Comparison of ENCODE assay signal across 33 cellular contexts in genomic region chr19:34295103-34295502, GRCh38.
"Had no signal": no experiment of that assay in that cellular context is flagged by ENCODE, and none has a peak within 500 bp of the region (broad histone marks: within the 10 kb centered on the region; RNA-seq: fewer than 3 reads in every experiment).

No MANE protein-coding gene starts in this region.

- H3K4me1 Mint-ChIP-seq: activated B cell treated with CpG ODN at 0.5 μM for 24 hours; activated CD4-positive, alpha-beta T cell treated with anti-CD3 and anti-CD28 coated beads, Interleukin-2, amount 10 ng/mL, durations not matched to agents 24 days and 14 days; activated CD8-positive, alpha-beta memory T cell treated with anti-CD3 and anti-CD28 coated beads, Interleukin-2, amount 10 ng/mL, durations not matched to agents 7 days and 5 days; brain; central memory CD8-positive, alpha-beta T cell had no signal

- H3K36me3 Mint-ChIP-seq: activated CD8-positive, alpha-beta memory T cell treated with anti-CD3 and anti-CD28 coated beads, Interleukin-2, amount 10 ng/mL, durations not matched to agents 7 days and 5 days; activated naive CD4-positive, alpha-beta T cell treated with anti-CD3 and anti-CD28 coated beads, Interleukin-2, amount 50 U/mL, for 72 hours; activated naive CD8-positive, alpha-beta T cell treated with anti-CD3 and anti-CD28 coated beads for 36 hours had no signal

- H3K9me3 ChIP-seq: adrenal gland had no signal

- H3K4me1 ChIP-seq: adrenal gland had no signal

- FAIRE-seq: bronchial epithelial cell, TTC549 had no signal

- ATAC-seq: activated CD8-positive, alpha-beta memory T cell treated with anti-CD3 and anti-CD28 coated beads, Interleukin-2, amount 10 ng/mL, durations not matched to agents 7 days and 5 days; activated CD8-positive, alpha-beta T cell treated with anti-CD3 and anti-CD28 coated beads for 36 hours; activated naive CD4-positive, alpha-beta T cell treated with anti-CD3 and anti-CD28 coated beads, Interleukin-2, amount 50 U/mL, for 72 hours had no signal

- H3K9me3 Mint-ChIP-seq: activated B cell treated with CpG ODN at 0.5 μM for 24 hours; activated CD4-positive, alpha-beta memory T cell treated with anti-CD3 and anti-CD28 coated beads for 36 hours; activated CD4-positive, alpha-beta T cell treated with anti-CD3 and anti-CD28 coated beads, Interleukin-2, amount 10 ng/mL, durations not matched to agents 24 days and 14 days; activated CD8-positive, alpha-beta T cell treated with anti-CD3 and anti-CD28 coated beads for 36 hours; activated naive CD4-positive, alpha-beta T cell treated with anti-CD3 and anti-CD28 coated beads for 36 hours; activated naive CD4-positive, alpha-beta T cell treated with anti-CD3 and anti-CD28 coated beads, Interleukin-2, amount 50 U/mL, for 72 hours; activated naive CD8-positive, alpha-beta T cell treated with anti-CD3 and anti-CD28 coated beads for 36 hours; activated T-cell treated with anti-CD3 and anti-CD28 coated beads, Interleukin-2, amount 50 U/mL, for 24 hours; central memory CD8-positive, alpha-beta T cell; T-helper 1 cell treated with Interleukin-12 subunit alpha and Interleukin-12 subunit beta and Interleukin-4 antibody, amounts not matched to agents 30 μg/mL and 1 μg/mL, for 36 hours; T-helper 2 cell treated with Interferon-gamma antibody and Interleukin-4, amounts not matched to agents 5 μg/mL and 100 μg/mL, for 36 hours had no signal

- DNase-seq: activated B cell treated with CpG ODN at 0.5 μM for 24 hours; activated CD4-positive, alpha-beta memory T cell treated with anti-CD3 and anti-CD28 coated beads for 36 hours; activated CD4-positive, alpha-beta T cell treated with anti-CD3 and anti-CD28 coated beads for 4 hours; activated CD4-positive, alpha-beta T cell treated with anti-CD3 and anti-CD28 coated beads, Interleukin-2, amount 10 ng/mL, durations not matched to agents 24 days and 14 days; activated CD4-positive, alpha-beta T cell treated with anti-CD3 and anti-CD28 coated beads, Interleukin-2, amount 50 U/mL, for 1 hour; activated CD4-positive, alpha-beta T cell treated with anti-CD3 and anti-CD28 coated beads, Interleukin-2, amount 50 U/mL, for 4 hours; activated CD4-positive, CD25-positive, alpha-beta regulatory T cell treated with anti-CD3 and anti-CD28 coated beads, Interleukin-2, amount 50 U/mL, for 72 hours; activated CD8-positive, alpha-beta memory T cell treated with anti-CD3 and anti-CD28 coated beads, Interleukin-2, amount 10 ng/mL, durations not matched to agents 7 days and 5 days; activated CD8-positive, alpha-beta T cell treated with anti-CD3 and anti-CD28 coated beads for 36 hours; activated effector memory CD4-positive, alpha-beta T cell treated with anti-CD3 and anti-CD28 coated beads, Interleukin-2, amount 50 U/mL, for 16 hours; activated gamma-delta T cell treated with Interleukin-2 at 50 U/mL for 16 hours; activated naive CD4-positive, alpha-beta T cell; activated naive CD4-positive, alpha-beta T cell treated with anti-CD3 and anti-CD28 coated beads for 36 hours; activated naive CD4-positive, alpha-beta T cell treated with anti-CD3 and anti-CD28 coated beads, Interleukin-2, amount 50 U/mL, for 16 hours; activated naive CD8-positive, alpha-beta T cell treated with anti-CD3 and anti-CD28 coated beads for 36 hours; activated T-cell treated with anti-CD3 and anti-CD28 coated beads, Interleukin-2, amount 50 U/mL, for 24 hours; activated T-cell treated with anti-CD3 and anti-CD28 coated beads, Interleukin-2, amount 50 U/mL, for 48 hours; amniotic stem cell; aorta; caudate nucleus; cerebellar nuclear complex; T-helper 1 cell; T-helper 2 cell; T-helper 9 cell had no signal

- H3K36me3 ChIP-seq: adrenal gland had no signal

- H3K27ac Mint-ChIP-seq: activated B cell treated with CpG ODN at 0.5 μM for 24 hours; activated CD4-positive, alpha-beta memory T cell treated with anti-CD3 and anti-CD28 coated beads for 36 hours; activated CD4-positive, alpha-beta T cell treated with anti-CD3 and anti-CD28 coated beads, Interleukin-2, amount 10 ng/mL, durations not matched to agents 24 days and 14 days; activated CD8-positive, alpha-beta memory T cell treated with anti-CD3 and anti-CD28 coated beads, Interleukin-2, amount 10 ng/mL, durations not matched to agents 7 days and 5 days; activated CD8-positive, alpha-beta T cell treated with anti-CD3 and anti-CD28 coated beads for 36 hours; activated naive CD4-positive, alpha-beta T cell treated with anti-CD3 and anti-CD28 coated beads for 36 hours; activated naive CD4-positive, alpha-beta T cell treated with anti-CD3 and anti-CD28 coated beads, Interleukin-2, amount 50 U/mL, for 72 hours; activated naive CD8-positive, alpha-beta T cell treated with anti-CD3 and anti-CD28 coated beads for 36 hours; activated T-cell treated with anti-CD3 and anti-CD28 coated beads, Interleukin-2, amount 50 U/mL, for 24 hours; brain; T-helper 1 cell treated with Interleukin-12 subunit alpha and Interleukin-12 subunit beta and Interleukin-4 antibody, amounts not matched to agents 30 μg/mL and 1 μg/mL, for 36 hours; T-helper 2 cell treated with Interferon-gamma antibody and Interleukin-4, amounts not matched to agents 5 μg/mL and 100 μg/mL, for 36 hours had no signal

- H3K4me3 ChIP-seq: adrenal gland, cardiac muscle cell had no signal

- H3K4me3 Mint-ChIP-seq: activated B cell treated with CpG ODN at 0.5 μM for 24 hours; activated CD4-positive, alpha-beta memory T cell treated with anti-CD3 and anti-CD28 coated beads for 36 hours; activated CD4-positive, alpha-beta T cell treated with anti-CD3 and anti-CD28 coated beads, Interleukin-2, amount 10 ng/mL, durations not matched to agents 24 days and 14 days; activated CD8-positive, alpha-beta memory T cell treated with anti-CD3 and anti-CD28 coated beads, Interleukin-2, amount 10 ng/mL, durations not matched to agents 7 days and 5 days; activated CD8-positive, alpha-beta T cell treated with anti-CD3 and anti-CD28 coated beads for 36 hours; activated naive CD4-positive, alpha-beta T cell treated with anti-CD3 and anti-CD28 coated beads for 36 hours; activated naive CD8-positive, alpha-beta T cell treated with anti-CD3 and anti-CD28 coated beads for 36 hours; activated T-cell treated with anti-CD3 and anti-CD28 coated beads, Interleukin-2, amount 50 U/mL, for 24 hours; brain; central memory CD8-positive, alpha-beta T cell; T-helper 1 cell treated with Interleukin-12 subunit alpha and Interleukin-12 subunit beta and Interleukin-4 antibody, amounts not matched to agents 30 μg/mL and 1 μg/mL, for 36 hours; T-helper 2 cell treated with Interferon-gamma antibody and Interleukin-4, amounts not matched to agents 5 μg/mL and 100 μg/mL, for 36 hours had no signal

- H3K27me3 ChIP-seq: adrenal gland, cardiac muscle cell had no signal

- H3K27ac ChIP-seq: adrenal gland, cardiac muscle cell had no signal

- H3K27me3 Mint-ChIP-seq: activated B cell treated with CpG ODN at 0.5 μM for 24 hours; activated CD4-positive, alpha-beta memory T cell treated with anti-CD3 and anti-CD28 coated beads for 36 hours; activated CD4-positive, alpha-beta T cell treated with anti-CD3 and anti-CD28 coated beads, Interleukin-2, amount 10 ng/mL, durations not matched to agents 24 days and 14 days; activated CD8-positive, alpha-beta memory T cell treated with anti-CD3 and anti-CD28 coated beads, Interleukin-2, amount 10 ng/mL, durations not matched to agents 7 days and 5 days; activated CD8-positive, alpha-beta T cell treated with anti-CD3 and anti-CD28 coated beads for 36 hours; activated naive CD8-positive, alpha-beta T cell treated with anti-CD3 and anti-CD28 coated beads for 36 hours; activated T-cell treated with anti-CD3 and anti-CD28 coated beads, Interleukin-2, amount 50 U/mL, for 24 hours; brain; central memory CD8-positive, alpha-beta T cell had no signal
